30 cellular contexts compared by ENCODE assay signal in genomic region chr11:64728757-64729365, GRCh38. TPM values are rescaled to one million over a fixed set of nuclear protein-coding genes. Genes with fewer than 3 reads are reported as not detected.
DNase-seq lines count a peak whose midpoint lies in the region; ATAC-seq, FAIRE-seq and TF ChIP-seq lines count a peak whose summit lies in the region.
"Had no signal": no experiment of that assay in that cellular context is flagged by ENCODE, and none has a peak within 500 bp of the region (broad histone marks: within the 10 kb centered on the region; RNA-seq: fewer than 3 reads in every experiment).

No MANE protein-coding gene starts in this region.

- peak overlapping the region; percentile 46 for H3K27ac Mint-ChIP-seq in activated naive CD4-positive, alpha-beta T cell treated with anti-CD3 and anti-CD28 coated beads for 36 hours
- no peak overlapping the region for H3K27ac Mint-ChIP-seq in activated naive CD4-positive, alpha-beta T cell treated with anti-CD3 and anti-CD28 coated beads, Interleukin-2, amount 10 ng/mL, durations not matched to agents 7 days and 5 days
- H3K27ac Mint-ChIP-seq in activated B cell treated with CpG ODN at 0.5 μM for 24 hours = peak overlapping the region; percentile 41
- H3K27ac Mint-ChIP-seq: CD8-positive, alpha-beta T cell had no signal

- no peaks in the 10 kb centered on the region for H3K79me2 ChIP-seq in PC-3 (ENCODE audit: low read length)

- FAIRE-seq in HTR-8/SVneo (lab: Jason Lieb, UNC) = no peak
- FAIRE-seq: GM12891 had no signal

- no peak for DNase-seq in activated naive CD4-positive, alpha-beta T cell treated with anti-CD3 and anti-CD28 coated beads for 36 hours
- no peak for DNase-seq in activated naive CD4-positive, alpha-beta T cell treated with anti-CD3 and anti-CD28 coated beads, Interleukin-2, amount 10 ng/mL, durations not matched to agents 7 days and 5 days
- no peak for DNase-seq in activated B cell treated with CpG ODN at 0.5 μM for 24 hours
- DNase-seq in islet precursor cell = peak; percentile 35
- DNase-seq in posterior vena cava (ENCODE audit: low spot score) = peak; percentile 41
- DNase-seq in PC-3 = no peak
- DNase-seq in HTR-8/SVneo (ENCODE audit: insufficient read length, low spot score) = no peak
- DNase-seq: Caco-2; CD8-positive, alpha-beta T cell; DMS 273 treated with DMSO at 0.1 percent for 48 hours; DMS79; EL; KBM-7; NCI-H1105 treated with DMSO at 0.1 percent for 48 hours; NCI-H146; NCI-H1930; NCI-H446; NCI-H524 treated with DMSO at 0.1 percent for 48 hours; NCI-H774 had no signal

- no peaks in the 10 kb centered on the region for H3K27me3 Mint-ChIP-seq in activated naive CD4-positive, alpha-beta T cell treated with anti-CD3 and anti-CD28 coated beads for 36 hours (ENCODE audit: low read depth)
- no peaks in the 10 kb centered on the region for H3K27me3 Mint-ChIP-seq in activated naive CD4-positive, alpha-beta T cell treated with anti-CD3 and anti-CD28 coated beads, Interleukin-2, amount 10 ng/mL, durations not matched to agents 7 days and 5 days
- no peaks in the 10 kb centered on the region for H3K27me3 Mint-ChIP-seq in activated B cell treated with CpG ODN at 0.5 μM for 24 hours
- H3K27me3 Mint-ChIP-seq: B cell had no signal

- no peak overlapping the region for H3K27ac ChIP-seq in PC-3 (ENCODE audit: low read length)
- H3K27ac ChIP-seq: 22Rv1, C4-2B, SJSA1 had no signal

- no peaks in the 10 kb centered on the region for H3K4me1 ChIP-seq in PC-3 (ENCODE audit: insufficient read depth, low read length)

- POLR2A ChIA-PET in activated B cell treated with CpG ODN at 0.5 μM for 24 hours (lab: Charles Lee) (interaction anchor here (0.6 to 0.7 kb wide), 2 partner anchors 11 to 74 kb away, joined by 3 read pairs; no protein-coding TSS in a partner anchor), PC-3 (lab: Charles Lee; ENCODE audit: unreplicated experiment) (no interaction called here)

- ATAC-seq in activated B cell treated with CpG ODN at 0.5 μM for 24 hours (ENCODE audit: low read depth) (no peak), PC-3 (no peak), HG03565 (IDR thresholded peaks at IDR 0.05; ENCODE audit: unreplicated experiment) (no peak)
- ATAC-seq: CD8-positive, alpha-beta T cell; Right ventricle myocardium inferior had no signal

- H3F3A ChIP-seq in PC-3 (ENCODE audit: low read length, unreplicated experiment) = no peaks in the 10 kb centered on the region

- no peak overlapping the region for H3K4me2 ChIP-seq in PC-3 (ENCODE audit: low read length)

- H3K9me3 ChIP-seq in PC-3 (ENCODE audit: low read length) = no peaks in the 10 kb centered on the region
- H3K9me3 ChIP-seq: Caco-2 had no signal

- H2AFZ ChIP-seq in PC-3 (ENCODE audit: low read length) = no peak overlapping the region

- peaks cover 11% of the 10 kb centered on the region for H3K4me1 Mint-ChIP-seq in activated naive CD4-positive, alpha-beta T cell treated with anti-CD3 and anti-CD28 coated beads for 36 hours (ENCODE audit: low read depth)
- peaks cover 23% of the 10 kb centered on the region for H3K4me1 Mint-ChIP-seq in activated naive CD4-positive, alpha-beta T cell treated with anti-CD3 and anti-CD28 coated beads, Interleukin-2, amount 10 ng/mL, durations not matched to agents 7 days and 5 days
- H3K4me1 Mint-ChIP-seq in activated B cell treated with CpG ODN at 0.5 μM for 24 hours = peaks cover 25% of the 10 kb centered on the region

- CTCF ChIA-PET in activated naive CD4-positive, alpha-beta T cell treated with anti-CD3 and anti-CD28 coated beads for 36 hours (lab: Charles Lee) = no interaction called here
- CTCF ChIA-PET in activated naive CD4-positive, alpha-beta T cell treated with anti-CD3 and anti-CD28 coated beads, Interleukin-2, amount 10 ng/mL, durations not matched to agents 7 days and 5 days (lab: Charles Lee) = no interaction called here
- CTCF ChIA-PET in activated B cell treated with CpG ODN at 0.5 μM for 24 hours (lab: Charles Lee) = no interaction called here
- CTCF ChIA-PET in PC-3 (lab: Charles Lee) = no interaction called here

- intact Hi-C loops in activated naive CD4-positive, alpha-beta T cell treated with anti-CD3 and anti-CD28 coated beads for 36 hours (cut with micrococcal nuclease) = no loop called here
- intact Hi-C loops in activated B cell treated with CpG ODN at 0.5 μM for 24 hours (cut with micrococcal nuclease) (no loop called here), posterior vena cava (cut with DNase I) (no loop called here), PC-3 (cut with micrococcal nuclease) (no loop called here)

- H3K27me3 ChIP-seq in PC-3 (ENCODE audit: low read length) = peaks cover 2% of the 10 kb centered on the region; the same call in 1 of the 2 replicates

- no peak overlapping the region for H3K4me3 Mint-ChIP-seq in activated naive CD4-positive, alpha-beta T cell treated with anti-CD3 and anti-CD28 coated beads for 36 hours
- H3K4me3 Mint-ChIP-seq in activated naive CD4-positive, alpha-beta T cell treated with anti-CD3 and anti-CD28 coated beads, Interleukin-2, amount 10 ng/mL, durations not matched to agents 7 days and 5 days = no peak overlapping the region
- H3K4me3 Mint-ChIP-seq in activated B cell treated with CpG ODN at 0.5 μM for 24 hours = no peak overlapping the region
- H3K4me3 Mint-ChIP-seq: B cell; CD8-positive, alpha-beta T cell had no signal

- peaks cover 7% of the 10 kb centered on the region for H3K36me3 Mint-ChIP-seq in activated naive CD4-positive, alpha-beta T cell treated with anti-CD3 and anti-CD28 coated beads for 36 hours (ENCODE audit: low read depth)
- H3K36me3 Mint-ChIP-seq in activated naive CD4-positive, alpha-beta T cell treated with anti-CD3 and anti-CD28 coated beads, Interleukin-2, amount 10 ng/mL, durations not matched to agents 7 days and 5 days = peaks cover 49% of the 10 kb centered on the region
- H3K36me3 Mint-ChIP-seq in activated B cell treated with CpG ODN at 0.5 μM for 24 hours (ENCODE audit: low read depth) = peaks cover 59% of the 10 kb centered on the region

- no peak overlapping the region for H3K4me3 ChIP-seq in PC-3 (ENCODE audit: low read length)
- H3K4me3 ChIP-seq: SJSA1 had no signal

- no peak overlapping the region for H3K9ac ChIP-seq in PC-3 (ENCODE audit: low read length)

- H3K9me2 ChIP-seq in PC-3 (replicated peaks; ENCODE audit: low read length) = no peaks in the 10 kb centered on the region

- BruUV-seq in PC-3 (replicated peaks; lab: Mats Ljungman, UMichigan) = no TSS peak

- H4K20me1 ChIP-seq in PC-3 (ENCODE audit: low read length) = no peaks in the 10 kb centered on the region

- TF ChIP-seq CTCF in activated B cell treated with CpG ODN at 0.5 μM for 24 hours (IDR thresholded peaks at IDR 0.05) = no peak
- no peak for TF ChIP-seq CTCF in PC-3 (conservative IDR thresholded peaks at IDR 0.05; ENCODE audit: low read depth, low read length)

- H3K36me3 ChIP-seq in PC-3 (ENCODE audit: low read depth, low read length) = no peaks in the 10 kb centered on the region
- H3K36me3 ChIP-seq: SJSA1 had no signal

- H3K9me3 Mint-ChIP-seq in activated naive CD4-positive, alpha-beta T cell treated with anti-CD3 and anti-CD28 coated beads for 36 hours = no peaks in the 10 kb centered on the region
- H3K9me3 Mint-ChIP-seq in activated naive CD4-positive, alpha-beta T cell treated with anti-CD3 and anti-CD28 coated beads, Interleukin-2, amount 10 ng/mL, durations not matched to agents 7 days and 5 days = no peaks in the 10 kb centered on the region
- no peaks in the 10 kb centered on the region for H3K9me3 Mint-ChIP-seq in activated B cell treated with CpG ODN at 0.5 μM for 24 hours
- H3K9me3 Mint-ChIP-seq: CD8-positive, alpha-beta T cell had no signal

RNA-seq across cellular contexts. Expression of gene NRXN2, which starts 5.9 kb away (rescaled TPM):
- total RNA-seq in activated naive CD4-positive, alpha-beta T cell treated with anti-CD3 and anti-CD28 coated beads for 36 hours = under 1 TPM; 0.24 to 0.35 TPM
- total RNA-seq in activated B cell treated with CpG ODN at 0.5 μM for 24 hours (0.54 and 0.73 TPM in 2 replicates), posterior vena cava (1 to 10 TPM; 7.9 to 8.8 TPM), PC-3 (2014; rRNA removed) (not detected in 2 replicates)
- total RNA-seq: MCF 10A, SJSA1 had no signal

RNA-seq across cellular contexts. Expression of gene RASGRP2, which starts 15.1 kb away (rescaled TPM):
- 1 to 10 TPM; 5.2 to 5.6 TPM for total RNA-seq in activated naive CD4-positive, alpha-beta T cell treated with anti-CD3 and anti-CD28 coated beads for 36 hours
- total RNA-seq in activated B cell treated with CpG ODN at 0.5 μM for 24 hours (165 and 177 TPM in 2 replicates), posterior vena cava (10 to 100 TPM; 41.3 to 49.6 TPM), PC-3 (2014; rRNA removed) (not detected in 2 replicates)
- total RNA-seq: H4, HT1080, MCF 10A had no signal

RNA-seq across cellular contexts. Expression of gene PYGM, which starts 30.9 kb away (rescaled TPM):
- under 1 TPM; 0.64 to 0.89 TPM for total RNA-seq in activated naive CD4-positive, alpha-beta T cell treated with anti-CD3 and anti-CD28 coated beads for 36 hours
- total RNA-seq in activated B cell treated with CpG ODN at 0.5 μM for 24 hours (3.2 and 4.8 TPM in 2 replicates), posterior vena cava (10 to 100 TPM; 19.3 to 43.2 TPM), PC-3 (2014; rRNA removed) (0.95 and 1.3 TPM in 2 replicates)
- total RNA-seq: LHCN-M2 had no signal

RNA-seq across cellular contexts. Expression of gene SF1, which starts 49.5 kb away (rescaled TPM):
- 100 to 1,000 TPM; 303 to 320 TPM for total RNA-seq in activated naive CD4-positive, alpha-beta T cell treated with anti-CD3 and anti-CD28 coated beads for 36 hours
- total RNA-seq in activated B cell treated with CpG ODN at 0.5 μM for 24 hours = 640 and 687 TPM in 2 replicates
- 100 to 1,000 TPM; 181 to 189 TPM for total RNA-seq in posterior vena cava
- 209 and 217 TPM in 2 replicates for total RNA-seq in PC-3 (2014; rRNA removed)

Comparison
In these comparisons a context has a peak if more than half of its experiments do, and no peak if none do; other contexts are left out.
1. DNase-seq: peak in islet precursor cell (single experiment) and posterior vena cava (single experiment); none in activated naive CD4-positive, alpha-beta T cell treated with anti-CD3 and anti-CD28 coated beads for 36 hours (single experiment), activated naive CD4-positive, alpha-beta T cell treated with anti-CD3 and anti-CD28 coated beads, Interleukin-2, amount 10 ng/mL, durations not matched to agents 7 days and 5 days (single experiment), activated B cell treated with CpG ODN at 0.5 μM for 24 hours (single experiment), PC-3 (single experiment) and HTR-8/SVneo (single experiment).
2. RNA of gene RASGRP2, which starts 15.1 kb away (total RNA-seq): 165 to 177 TPM in activated B cell treated with CpG ODN at 0.5 μM for 24 hours and 41.3 to 49.6 TPM in posterior vena cava; 5.2 to 5.6 TPM in activated naive CD4-positive, alpha-beta T cell treated with anti-CD3 and anti-CD28 coated beads for 36 hours and not detected in PC-3; every median in the first group is over 4 times any median in the second.